In genomic region chr12:3214508-3215365, GRCh38 we compare ENCODE assay signal across 15 cellular contexts.
DNase-seq lines count a peak whose midpoint lies in the region; ATAC-seq, FAIRE-seq and TF ChIP-seq lines count a peak whose summit lies in the region.
"Had no signal": no experiment of that assay in that cellular context is flagged by ENCODE, and none has a peak within 500 bp of the region (broad histone marks: within the 10 kb centered on the region; RNA-seq: fewer than 3 reads in every experiment).

No MANE protein-coding gene starts in this region.

- H3K36me3 ChIP-seq in astrocyte (ENCODE audit: insufficient read depth, low read length) (no peaks in the 10 kb centered on the region), neural progenitor cell (no peaks in the 10 kb centered on the region)

- H3K27me3 Mint-ChIP-seq in astrocyte (ENCODE audit: low read depth, unreplicated experiment), result peaks cover 9% of the 10 kb centered on the region
- H3K27me3 Mint-ChIP-seq in neural progenitor cell (ENCODE audit: insufficient read depth, low read depth), result peaks cover 4% of the 10 kb centered on the region
- H3K27me3 Mint-ChIP-seq in stimulated activated naive CD8-positive, alpha-beta T cell treated with anti-CD3 and anti-CD28 coated beads, Interleukin-15, amount 100 ng/mL, for 72 hours, result peaks cover 14% of the 10 kb centered on the region
- H3K27me3 Mint-ChIP-seq: activated naive CD8-positive, alpha-beta T cell treated with anti-CD3 and anti-CD28 coated beads, Interleukin-2, amount 50 U/mL, for 24 hours had no signal

- H3K9me3 Mint-ChIP-seq in astrocyte (ENCODE audit: unreplicated experiment), result no peaks in the 10 kb centered on the region
- no peaks in the 10 kb centered on the region for H3K9me3 Mint-ChIP-seq in neural progenitor cell
- no peaks in the 10 kb centered on the region for H3K9me3 Mint-ChIP-seq in stimulated activated naive CD8-positive, alpha-beta T cell treated with anti-CD3 and anti-CD28 coated beads, Interleukin-15, amount 100 ng/mL, for 72 hours
- H3K9me3 Mint-ChIP-seq: activated naive CD8-positive, alpha-beta T cell treated with anti-CD3 and anti-CD28 coated beads, Interleukin-2, amount 50 U/mL, for 24 hours had no signal

- ATAC-seq in stimulated activated naive CD8-positive, alpha-beta T cell treated with anti-CD3 and anti-CD28 coated beads, Interleukin-15, amount 100 ng/mL, for 72 hours, result no peak
- no peak for ATAC-seq in GM18519 (IDR thresholded peaks at IDR 0.05; ENCODE audit: low FRiP score, unreplicated experiment)
- ATAC-seq: activated naive CD8-positive, alpha-beta T cell treated with anti-CD3 and anti-CD28 coated beads, Interleukin-2, amount 50 U/mL, for 24 hours; GM12878; right lobe of liver had no signal

- H3K4me3 ChIP-seq in astrocyte (ENCODE audit: insufficient read depth, low read depth, low read length) (no peak overlapping the region), neural progenitor cell (peak overlapping the region; percentile 26)
- H3K4me3 ChIP-seq: GM12878, right lobe of liver had no signal

- H3K4me2 ChIP-seq in astrocyte (ENCODE audit: low read length) (no peak overlapping the region), neural progenitor cell (peak overlapping the region; percentile 74)

- no peak overlapping the region for H3K27ac Mint-ChIP-seq in astrocyte (ENCODE audit: unreplicated experiment)
- H3K27ac Mint-ChIP-seq in neural progenitor cell, result no peak overlapping the region
- H3K27ac Mint-ChIP-seq in stimulated activated naive CD8-positive, alpha-beta T cell treated with anti-CD3 and anti-CD28 coated beads, Interleukin-15, amount 100 ng/mL, for 72 hours, result no peak overlapping the region

- no peak for FAIRE-seq in astrocyte (lab: Jason Lieb, UNC)
- FAIRE-seq: D721Med, GM12878, GM19239 had no signal

- no peaks in the 10 kb centered on the region for H3K9me3 ChIP-seq in astrocyte (ENCODE audit: insufficient read depth, low read depth, low read length)
- no peaks in the 10 kb centered on the region for H3K9me3 ChIP-seq in neural progenitor cell (ENCODE audit: low read depth)
- H3K9me3 ChIP-seq: right lobe of liver had no signal

- H3F3A ChIP-seq in neural progenitor cell (ENCODE audit: low read depth), result peaks cover 20% of the 10 kb centered on the region

- no peak overlapping the region for H3K9ac ChIP-seq in astrocyte (ENCODE audit: low read length)
- H3K9ac ChIP-seq in neural progenitor cell, result no peak overlapping the region

- H2AFZ ChIP-seq in astrocyte (ENCODE audit: low read depth, low read length) (no peak overlapping the region), neural progenitor cell (replicated peaks) (no peak overlapping the region)

- TF ChIP-seq CTCF in astrocyte (IDR thresholded peaks at IDR 0.05; ENCODE audit: insufficient read depth, low read depth, low read length), result no peak
- peak; percentile 9 for TF ChIP-seq CTCF in neural progenitor cell (IDR thresholded peaks at IDR 0.05)

- peaks cover 24% of the 10 kb centered on the region for H3K4me1 Mint-ChIP-seq in astrocyte (ENCODE audit: low read depth, unreplicated experiment)
- H3K4me1 Mint-ChIP-seq in neural progenitor cell, result peaks cover 52% of the 10 kb centered on the region
- H3K4me1 Mint-ChIP-seq in stimulated activated naive CD8-positive, alpha-beta T cell treated with anti-CD3 and anti-CD28 coated beads, Interleukin-15, amount 100 ng/mL, for 72 hours, result peaks cover 5% of the 10 kb centered on the region
- H3K4me1 Mint-ChIP-seq: activated naive CD8-positive, alpha-beta T cell treated with anti-CD3 and anti-CD28 coated beads, Interleukin-2, amount 50 U/mL, for 24 hours had no signal

- H3K27me3 ChIP-seq in astrocyte (ENCODE audit: insufficient read depth, low read length) (no peaks in the 10 kb centered on the region), neural progenitor cell (no peaks in the 10 kb centered on the region)
- H3K27me3 ChIP-seq: right lobe of liver had no signal

- peaks cover 10% of the 10 kb centered on the region for H3K36me3 Mint-ChIP-seq in astrocyte (ENCODE audit: low read depth, unreplicated experiment)
- H3K36me3 Mint-ChIP-seq in neural progenitor cell, result no peaks in the 10 kb centered on the region

- no peaks in the 10 kb centered on the region for H3K79me2 ChIP-seq in astrocyte (ENCODE audit: insufficient read depth, low read length)
- no peaks in the 10 kb centered on the region for H3K79me2 ChIP-seq in neural progenitor cell (ENCODE audit: low read depth)

- H3K27ac ChIP-seq in astrocyte (ENCODE audit: low read depth, low read length), result no peak overlapping the region
- H3K27ac ChIP-seq in neural progenitor cell, result no peak overlapping the region
- H3K27ac ChIP-seq: 22Rv1, right lobe of liver had no signal

- DNase-seq in NCI-H187 (lab: John Stamatoyannopoulos, UW) (peak; percentile 44 to 80), NCI-H187 treated with DMSO at 0.1 percent for 48 hours (lab: John Stamatoyannopoulos, UW) (no peak), NCI-H1694 (lab: John Stamatoyannopoulos, UW) (peak; percentile 31), astrocyte (ENCODE audit: low read depth) (no peak), neural progenitor cell (ENCODE audit: low spot score) (peak; percentile 85), T1000 (lab: John Stamatoyannopoulos, UW) (no peak)
- no peak for DNase-seq in stimulated activated naive CD8-positive, alpha-beta T cell treated with anti-CD3 and anti-CD28 coated beads, Interleukin-15, amount 100 ng/mL, for 72 hours
- DNase-seq: activated naive CD8-positive, alpha-beta T cell treated with anti-CD3 and anti-CD28 coated beads, Interleukin-2, amount 50 U/mL, for 24 hours; Kasumi-1; right lobe of liver had no signal

- peaks cover 33% of the 10 kb centered on the region for H3K4me1 ChIP-seq in astrocyte (ENCODE audit: insufficient read depth, low read length)
- peaks cover 29% of the 10 kb centered on the region for H3K4me1 ChIP-seq in neural progenitor cell

- peaks cover 33% of the 10 kb centered on the region for H4K20me1 ChIP-seq in astrocyte (ENCODE audit: insufficient read depth, low read length)
- H4K20me1 ChIP-seq in neural progenitor cell (ENCODE audit: low read depth), result peaks cover 5% of the 10 kb centered on the region

- H3K4me3 Mint-ChIP-seq in astrocyte (ENCODE audit: unreplicated experiment) (peak overlapping the region; percentile 50), neural progenitor cell (no peak overlapping the region)
- H3K4me3 Mint-ChIP-seq in stimulated activated naive CD8-positive, alpha-beta T cell treated with anti-CD3 and anti-CD28 coated beads, Interleukin-15, amount 100 ng/mL, for 72 hours, result no peak overlapping the region
- H3K4me3 Mint-ChIP-seq: activated naive CD8-positive, alpha-beta T cell treated with anti-CD3 and anti-CD28 coated beads, Interleukin-2, amount 50 U/mL, for 24 hours had no signal

Comparison
In these comparisons a context has a peak if more than half of its experiments do, and no peak if none do; other contexts are left out.
1. DNase-seq: peak in NCI-H187 (2 of 2), NCI-H1694 (single experiment) and neural progenitor cell (single experiment); none in NCI-H187 treated with DMSO at 0.1 percent for 48 hours (single experiment), astrocyte (single experiment), T1000 (single experiment) and stimulated activated naive CD8-positive, alpha-beta T cell treated with anti-CD3 and anti-CD28 coated beads, Interleukin-15, amount 100 ng/mL, for 72 hours (0 of 2).